1 cellular context compared by ENCODE assay signal in genomic region chr5:138542120-138542955, GRCh38.
TF ChIP-seq lines count a peak whose summit lies in the region.

No MANE protein-coding gene starts in this region.

TF ChIP-seq in HepG2, 621 proteins besides CTCF, POLR2A, EP300 and RAD21 (continued from another document and continues in another):
- TF ChIP-seq GLMP (CRISPR knock-in tag; IDR thresholded peaks at IDR 0.05; ENCODE audit: borderline replicate concordance) (no peak), ZNF367 (CRISPR knock-in tag; IDR thresholded peaks at IDR 0.05; ENCODE audit: borderline replicate concordance) (no peak), HCFC1 (IDR thresholded peaks at IDR 0.05; ENCODE audit: low read depth, low read length) (no peak), WIZ (CRISPR knock-in tag; IDR thresholded peaks at IDR 0.05) (no peak), PLSCR1 (CRISPR knock-in tag; IDR thresholded peaks at IDR 0.05; ENCODE audit: borderline replicate concordance) (no peak), THRA (CRISPR knock-in tag; IDR thresholded peaks at IDR 0.05; ENCODE audit: borderline replicate concordance) (no peak), NFRKB (IDR thresholded peaks at IDR 0.05) (no peak), ZC3H4 (CRISPR knock-in tag; IDR thresholded peaks at IDR 0.05; ENCODE audit: borderline replicate concordance) (no peak), ZNF468 (CRISPR knock-in tag; IDR thresholded peaks at IDR 0.05) (no peak), ZNF549 (CRISPR knock-in tag; IDR thresholded peaks at IDR 0.05) (no peak), ZMYM3 (CRISPR knock-in tag; IDR thresholded peaks at IDR 0.05) (no peak), ZNF75D (CRISPR knock-in tag; IDR thresholded peaks at IDR 0.05; ENCODE audit: borderline replicate concordance) (no peak), MAX (IDR thresholded peaks at IDR 0.05) (no peak), NR1H2 (CRISPR knock-in tag; IDR thresholded peaks at IDR 0.05; ENCODE audit: borderline replicate concordance, low read depth) (no peak), HMGXB3 (CRISPR knock-in tag; IDR thresholded peaks at IDR 0.05; ENCODE audit: borderline replicate concordance) (no peak), ZNF34 (CRISPR knock-in tag; IDR thresholded peaks at IDR 0.05; ENCODE audit: borderline replicate concordance) (no peak), ZSCAN29 (CRISPR knock-in tag; conservative IDR thresholded peaks at IDR 0.05) (no peak), TOE1 (CRISPR knock-in tag; IDR thresholded peaks at IDR 0.05) (no peak), NKX3-1 (CRISPR knock-in tag; IDR thresholded peaks at IDR 0.05) (no peak), ZNF850 (CRISPR knock-in tag; conservative IDR thresholded peaks at IDR 0.05) (no peak), ZNF326 (CRISPR knock-in tag; IDR thresholded peaks at IDR 0.05; ENCODE audit: borderline replicate concordance) (no peak), CERS6 (CRISPR knock-in tag; IDR thresholded peaks at IDR 0.05) (no peak), HNRNPH1 (optimal IDR thresholded peaks at IDR 0.05; ENCODE audit: low read depth, low read length) (no peak), ZXDC (CRISPR knock-in tag; IDR thresholded peaks at IDR 0.05) (no peak; the same call in 1 of the 2 replicates), NR0B2 (CRISPR knock-in tag; IDR thresholded peaks at IDR 0.05) (0 out of 2 replicates have a peak, but pooled peaks have one; percentile 56), ZBTB42 (CRISPR knock-in tag; IDR thresholded peaks at IDR 0.05) (no peak), TGIF2 (CRISPR knock-in tag; IDR thresholded peaks at IDR 0.05) (no peak), GATAD2A (CRISPR knock-in tag; IDR thresholded peaks at IDR 0.05) (no peak), RNF2 (conservative IDR thresholded peaks at IDR 0.05; ENCODE audit: low read depth) (no peak), TCF7 (IDR thresholded peaks at IDR 0.05; ENCODE audit: low read depth) (no peak), GFI1 (CRISPR knock-in tag; IDR thresholded peaks at IDR 0.05; ENCODE audit: borderline replicate concordance) (no peak), JARID2 (CRISPR knock-in tag; IDR thresholded peaks at IDR 0.05; ENCODE audit: insufficient replicate concordance) (no peak), AHR (CRISPR knock-in tag; IDR thresholded peaks at IDR 0.05) (no peak), PHF20 (CRISPR knock-in tag; IDR thresholded peaks at IDR 0.05) (no peak), AGO1 (IDR thresholded peaks at IDR 0.05; ENCODE audit: low read depth, low read length, poor library complexity, severe bottlenecking) (peak; percentile 85), ZFY (CRISPR knock-in tag; IDR thresholded peaks at IDR 0.05) (no peak), ZNF235 (CRISPR knock-in tag; IDR thresholded peaks at IDR 0.05; ENCODE audit: borderline replicate concordance) (no peak), MYC (CRISPR knock-in tag; IDR thresholded peaks at IDR 0.05; ENCODE audit: borderline replicate concordance) (no peak), ZSCAN22 (CRISPR knock-in tag; IDR thresholded peaks at IDR 0.05) (no peak), TARDBP (CRISPR knock-in tag; IDR thresholded peaks at IDR 0.05) (no peak), SIN3A (IDR thresholded peaks at IDR 0.05; ENCODE audit: borderline replicate concordance, low read depth, low read length) (no peak), ZFP90 (CRISPR knock-in tag; IDR thresholded peaks at IDR 0.05; ENCODE audit: borderline replicate concordance) (no peak), REL (CRISPR knock-in tag; conservative IDR thresholded peaks at IDR 0.05) (no peak), RAD51 (IDR thresholded peaks at IDR 0.05; ENCODE audit: borderline replicate concordance) (no peak), AKAP8 (CRISPR knock-in tag; IDR thresholded peaks at IDR 0.05) (0 out of 2 replicates have a peak, but pooled peaks have one; percentile 5), FOXP4 (CRISPR knock-in tag; IDR thresholded peaks at IDR 0.05) (no peak), MAFK (conservative IDR thresholded peaks at IDR 0.05 in 1 of 2, IDR thresholded peaks at IDR 0.05 in 1 of 2; ENCODE audit: low read length in 2 of 2) (no peak), NR2F1 (CRISPR knock-in tag; IDR thresholded peaks at IDR 0.05) (0 out of 4 replicates have a peak, but pooled peaks of 1 of the 2 experiments have one; percentile 22), TCF12 (IDR thresholded peaks at IDR 0.05) (no peak), TCF12 (CRISPR knock-in tag; IDR thresholded peaks at IDR 0.05) (0 out of 2 replicates have a peak, but pooled peaks have one; percentile 51), CHCHD3 (CRISPR knock-in tag; IDR thresholded peaks at IDR 0.05) (0 out of 2 replicates have a peak, but pooled peaks have one; percentile 20), HBP1 (CRISPR knock-in tag; IDR thresholded peaks at IDR 0.05; ENCODE audit: low read depth) (no peak), CREB1 (IDR thresholded peaks at IDR 0.05) (no peak), CREB1 (CRISPR knock-in tag; IDR thresholded peaks at IDR 0.05) (no peak), LBX2 (CRISPR knock-in tag; IDR thresholded peaks at IDR 0.05; ENCODE audit: borderline replicate concordance) (no peak), ZNF331 (CRISPR knock-in tag; IDR thresholded peaks at IDR 0.05) (no peak)
